Comparison of ENCODE assay signal across 2 cellular contexts in the genomic region with DNA sequence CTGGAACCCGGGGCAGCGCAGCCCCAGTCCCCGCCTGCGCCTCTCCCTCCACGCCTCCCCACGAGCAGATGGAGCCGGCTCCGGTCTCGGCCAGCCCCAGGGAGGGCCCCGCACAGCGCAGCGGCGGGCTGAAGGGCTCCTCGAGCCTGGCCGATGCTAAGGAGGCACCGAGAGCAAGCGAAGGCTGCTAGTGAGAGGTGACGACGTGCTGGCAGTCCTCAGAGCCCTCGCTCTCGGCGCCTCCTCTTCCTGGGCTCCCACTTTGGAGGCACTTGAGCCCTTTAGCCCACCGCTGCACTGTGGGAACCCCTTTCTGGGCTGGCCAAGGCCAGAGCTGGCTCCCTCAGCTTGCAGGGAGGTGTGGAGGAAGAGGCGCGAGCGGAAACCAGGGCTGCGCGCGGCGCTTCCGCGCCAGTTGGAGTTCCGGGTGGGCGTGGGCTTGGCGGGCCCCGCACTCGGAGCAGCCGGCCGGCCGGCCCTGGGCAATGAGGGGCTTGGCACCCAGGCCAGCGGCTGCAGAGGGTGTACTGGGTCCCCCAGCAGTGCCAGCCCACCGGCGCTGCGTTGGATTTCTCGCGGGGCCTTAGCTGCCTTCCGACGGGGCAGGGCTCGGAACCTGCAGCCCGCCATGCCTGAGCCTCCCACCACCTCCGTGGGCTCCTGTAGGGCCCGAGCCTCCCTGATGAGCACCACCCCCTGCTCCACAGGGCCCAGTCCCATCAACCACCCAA.
TF ChIP-seq lines count a peak whose summit lies in the region.

No MANE protein-coding gene starts in this region.

TF ChIP-seq in HEK293, 187 proteins besides CTCF, POLR2A, EP300 and RAD21 (continues in another document):
- TF ChIP-seq ZNF266 (tag by site-specific recombination; IDR thresholded peaks at IDR 0.05; ENCODE audit: low read depth) (no peak), ZNF707 (tag by site-specific recombination; IDR thresholded peaks at IDR 0.05) (no peak), ZNF19 (tag by site-specific recombination; IDR thresholded peaks at IDR 0.05; ENCODE audit: low read depth) (no peak), ZNF558 (tag by site-specific recombination; IDR thresholded peaks at IDR 0.05) (no peak), EGR2 (tag by site-specific recombination; IDR thresholded peaks at IDR 0.05; ENCODE audit: low read depth) (0 out of 2 replicates have a peak, but pooled peaks have one; percentile 14), ZSCAN30 (tag by site-specific recombination; IDR thresholded peaks at IDR 0.05) (no peak), ZNF174 (tag by site-specific recombination; IDR thresholded peaks at IDR 0.05) (no peak), ZNF133 (tag by site-specific recombination; IDR thresholded peaks at IDR 0.05) (no peak), ZEB2 (tag by site-specific recombination; IDR thresholded peaks at IDR 0.05) (no peak), ZNF248 (tag by site-specific recombination; IDR thresholded peaks at IDR 0.05) (no peak), ZBTB1 (tag by site-specific recombination; IDR thresholded peaks at IDR 0.05) (no peak), ZNF830 (tag by site-specific recombination; IDR thresholded peaks at IDR 0.05; ENCODE audit: low read depth) (no peak), KLF9 (tag by site-specific recombination; IDR thresholded peaks at IDR 0.05; ENCODE audit: low read depth) (0 out of 2 replicates have a peak, but pooled peaks have one; percentile 30), ZIC2 (tag by site-specific recombination; IDR thresholded peaks at IDR 0.05) (no peak), MZF1 (tag by site-specific recombination; IDR thresholded peaks at IDR 0.05; ENCODE audit: borderline replicate concordance) (no peak), SP2 (tag by site-specific recombination; IDR thresholded peaks at IDR 0.05) (peak; percentile 30; the same call in 1 of the 2 replicates), YY1 (tag by site-specific recombination; IDR thresholded peaks at IDR 0.05) (no peak), ZNF292 (tag by site-specific recombination; IDR thresholded peaks at IDR 0.05; ENCODE audit: borderline replicate concordance, low read depth) (no peak), MEIS1 (CRISPR knock-in tag; IDR thresholded peaks at IDR 0.05; ENCODE audit: borderline replicate concordance) (no peak), ZBTB8A (tag by site-specific recombination; IDR thresholded peaks at IDR 0.05) (peak; percentile 95)
- TF ChIP-seq, protein P1, sequence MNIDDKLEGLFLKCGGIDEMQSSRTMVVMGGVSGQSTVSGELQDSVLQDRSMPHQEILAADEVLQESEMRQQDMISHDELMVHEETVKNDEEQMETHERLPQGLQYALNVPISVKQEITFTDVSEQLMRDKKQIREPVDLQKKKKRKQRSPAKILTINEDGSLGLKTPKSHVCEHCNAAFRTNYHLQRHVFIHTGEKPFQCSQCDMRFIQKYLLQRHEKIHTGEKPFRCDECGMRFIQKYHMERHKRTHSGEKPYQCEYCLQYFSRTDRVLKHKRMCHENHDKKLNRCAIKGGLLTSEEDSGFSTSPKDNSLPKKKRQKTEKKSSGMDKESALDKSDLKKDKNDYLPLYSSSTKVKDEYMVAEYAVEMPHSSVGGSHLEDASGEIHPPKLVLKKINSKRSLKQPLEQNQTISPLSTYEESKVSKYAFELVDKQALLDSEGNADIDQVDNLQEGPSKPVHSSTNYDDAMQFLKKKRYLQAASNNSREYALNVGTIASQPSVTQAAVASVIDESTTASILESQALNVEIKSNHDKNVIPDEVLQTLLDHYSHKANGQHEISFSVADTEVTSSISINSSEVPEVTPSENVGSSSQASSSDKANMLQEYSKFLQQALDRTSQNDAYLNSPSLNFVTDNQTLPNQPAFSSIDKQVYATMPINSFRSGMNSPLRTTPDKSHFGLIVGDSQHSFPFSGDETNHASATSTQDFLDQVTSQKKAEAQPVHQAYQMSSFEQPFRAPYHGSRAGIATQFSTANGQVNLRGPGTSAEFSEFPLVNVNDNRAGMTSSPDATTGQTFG (tag by site-specific recombination; IDR thresholded peaks at IDR 0.05; ENCODE audit: borderline replicate concordance) = no peak
- TF ChIP-seq, protein P2, sequence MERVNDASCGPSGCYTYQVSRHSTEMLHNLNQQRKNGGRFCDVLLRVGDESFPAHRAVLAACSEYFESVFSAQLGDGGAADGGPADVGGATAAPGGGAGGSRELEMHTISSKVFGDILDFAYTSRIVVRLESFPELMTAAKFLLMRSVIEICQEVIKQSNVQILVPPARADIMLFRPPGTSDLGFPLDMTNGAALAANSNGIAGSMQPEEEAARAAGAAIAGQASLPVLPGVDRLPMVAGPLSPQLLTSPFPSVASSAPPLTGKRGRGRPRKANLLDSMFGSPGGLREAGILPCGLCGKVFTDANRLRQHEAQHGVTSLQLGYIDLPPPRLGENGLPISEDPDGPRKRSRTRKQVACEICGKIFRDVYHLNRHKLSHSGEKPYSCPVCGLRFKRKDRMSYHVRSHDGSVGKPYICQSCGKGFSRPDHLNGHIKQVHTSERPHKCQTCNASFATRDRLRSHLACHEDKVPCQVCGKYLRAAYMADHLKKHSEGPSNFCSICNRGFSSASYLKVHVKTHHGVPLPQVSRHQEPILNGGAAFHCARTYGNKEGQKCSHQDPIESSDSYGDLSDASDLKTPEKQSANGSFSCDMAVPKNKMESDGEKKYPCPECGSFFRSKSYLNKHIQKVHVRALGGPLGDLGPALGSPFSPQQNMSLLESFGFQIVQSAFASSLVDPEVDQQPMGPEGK (tag by site-specific recombination; IDR thresholded peaks at IDR 0.05) = no peak
- TF ChIP-seq, protein P3, sequence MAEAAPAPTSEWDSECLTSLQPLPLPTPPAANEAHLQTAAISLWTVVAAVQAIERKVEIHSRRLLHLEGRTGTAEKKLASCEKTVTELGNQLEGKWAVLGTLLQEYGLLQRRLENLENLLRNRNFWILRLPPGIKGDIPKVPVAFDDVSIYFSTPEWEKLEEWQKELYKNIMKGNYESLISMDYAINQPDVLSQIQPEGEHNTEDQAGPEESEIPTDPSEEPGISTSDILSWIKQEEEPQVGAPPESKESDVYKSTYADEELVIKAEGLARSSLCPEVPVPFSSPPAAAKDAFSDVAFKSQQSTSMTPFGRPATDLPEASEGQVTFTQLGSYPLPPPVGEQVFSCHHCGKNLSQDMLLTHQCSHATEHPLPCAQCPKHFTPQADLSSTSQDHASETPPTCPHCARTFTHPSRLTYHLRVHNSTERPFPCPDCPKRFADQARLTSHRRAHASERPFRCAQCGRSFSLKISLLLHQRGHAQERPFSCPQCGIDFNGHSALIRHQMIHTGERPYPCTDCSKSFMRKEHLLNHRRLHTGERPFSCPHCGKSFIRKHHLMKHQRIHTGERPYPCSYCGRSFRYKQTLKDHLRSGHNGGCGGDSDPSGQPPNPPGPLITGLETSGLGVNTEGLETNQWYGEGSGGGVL (tag by site-specific recombination; IDR thresholded peaks at IDR 0.05) = no peak
- TF ChIP-seq, protein P4, sequence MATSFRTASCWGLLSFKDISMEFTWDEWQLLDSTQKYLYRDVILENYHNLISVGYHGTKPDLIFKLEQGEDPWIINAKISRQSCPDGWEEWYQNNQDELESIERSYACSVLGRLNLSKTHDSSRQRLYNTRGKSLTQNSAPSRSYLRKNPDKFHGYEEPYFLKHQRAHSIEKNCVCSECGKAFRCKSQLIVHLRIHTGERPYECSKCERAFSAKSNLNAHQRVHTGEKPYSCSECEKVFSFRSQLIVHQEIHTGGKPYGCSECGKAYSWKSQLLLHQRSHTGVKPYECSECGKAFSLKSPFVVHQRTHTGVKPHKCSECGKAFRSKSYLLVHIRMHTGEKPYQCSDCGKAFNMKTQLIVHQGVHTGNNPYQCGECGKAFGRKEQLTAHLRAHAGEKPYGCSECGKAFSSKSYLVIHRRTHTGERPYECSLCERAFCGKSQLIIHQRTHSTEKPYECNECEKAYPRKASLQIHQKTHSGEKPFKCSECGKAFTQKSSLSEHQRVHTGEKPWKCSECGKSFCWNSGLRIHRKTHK (tag by site-specific recombination; IDR thresholded peaks at IDR 0.05) = no peak

TF ChIP-seq in GM12878, 131 proteins besides CTCF, POLR2A, EP300 and RAD21 (continues in another document):
- TF ChIP-seq, protein P5, sequence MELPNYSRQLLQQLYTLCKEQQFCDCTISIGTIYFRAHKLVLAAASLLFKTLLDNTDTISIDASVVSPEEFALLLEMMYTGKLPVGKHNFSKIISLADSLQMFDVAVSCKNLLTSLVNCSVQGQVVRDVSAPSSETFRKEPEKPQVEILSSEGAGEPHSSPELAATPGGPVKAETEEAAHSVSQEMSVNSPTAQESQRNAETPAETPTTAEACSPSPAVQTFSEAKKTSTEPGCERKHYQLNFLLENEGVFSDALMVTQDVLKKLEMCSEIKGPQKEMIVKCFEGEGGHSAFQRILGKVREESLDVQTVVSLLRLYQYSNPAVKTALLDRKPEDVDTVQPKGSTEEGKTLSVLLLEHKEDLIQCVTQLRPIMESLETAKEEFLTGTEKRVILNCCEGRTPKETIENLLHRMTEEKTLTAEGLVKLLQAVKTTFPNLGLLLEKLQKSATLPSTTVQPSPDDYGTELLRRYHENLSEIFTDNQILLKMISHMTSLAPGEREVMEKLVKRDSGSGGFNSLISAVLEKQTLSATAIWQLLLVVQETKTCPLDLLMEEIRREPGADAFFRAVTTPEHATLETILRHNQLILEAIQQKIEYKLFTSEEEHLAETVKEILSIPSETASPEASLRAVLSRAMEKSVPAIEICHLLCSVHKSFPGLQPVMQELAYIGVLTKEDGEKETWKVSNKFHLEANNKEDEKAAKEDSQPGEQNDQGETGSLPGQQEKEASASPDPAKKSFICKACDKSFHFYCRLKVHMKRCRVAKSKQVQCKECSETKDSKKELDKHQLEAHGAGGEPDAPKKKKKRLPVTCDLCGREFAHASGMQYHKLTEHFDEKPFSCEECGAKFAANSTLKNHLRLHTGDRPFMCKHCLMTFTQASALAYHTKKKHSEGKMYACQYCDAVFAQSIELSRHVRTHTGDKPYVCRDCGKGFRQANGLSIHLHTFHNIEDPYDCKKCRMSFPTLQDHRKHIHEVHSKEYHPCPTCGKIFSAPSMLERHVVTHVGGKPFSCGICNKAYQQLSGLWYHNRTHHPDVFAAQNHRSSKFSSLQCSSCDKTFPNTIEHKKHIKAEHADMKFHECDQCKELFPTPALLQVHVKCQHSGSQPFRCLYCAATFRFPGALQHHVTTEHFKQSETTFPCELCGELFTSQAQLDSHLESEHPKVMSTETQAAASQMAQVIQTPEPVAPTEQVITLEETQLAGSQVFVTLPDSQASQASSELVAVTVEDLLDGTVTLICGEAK (IDR thresholded peaks at IDR 0.05; ENCODE audit: borderline replicate concordance) = peak; percentile 28; the same call in 1 of the 2 replicates
- TF ChIP-seq GATAD2B (conservative IDR thresholded peaks at IDR 0.05; ENCODE audit: low read depth) (peak; percentile 45; the same call in 1 of the 2 replicates), FOXM1 (IDR thresholded peaks at IDR 0.05; ENCODE audit: low read depth, low read length) (no peak), SMAD5 (IDR thresholded peaks at IDR 0.05; ENCODE audit: low read depth) (peak; percentile 58; the same call in 1 of the 2 replicates), POLR2AphosphoS5 (IDR thresholded peaks at IDR 0.05; ENCODE audit: low read length) (peak; percentile 46; the same call in 1 of the 2 replicates), ETV6 (conservative IDR thresholded peaks at IDR 0.05 in 1 of 2, IDR thresholded peaks at IDR 0.05 in 1 of 2; ENCODE audit: borderline replicate concordance in 1 of 2, low read depth in 1 of 2) (0 out of 4 replicates have a peak, but pooled peaks of 1 of the 2 experiments have one; percentile 11), PML (IDR thresholded peaks at IDR 0.05; ENCODE audit: low read length) (0 out of 2 replicates have a peak, but pooled peaks have one; percentile 41), IKZF1 (conservative IDR thresholded peaks at IDR 0.05) (peak; percentile 23; the same call in 1 of the 2 replicates)
- TF ChIP-seq, protein P6, sequence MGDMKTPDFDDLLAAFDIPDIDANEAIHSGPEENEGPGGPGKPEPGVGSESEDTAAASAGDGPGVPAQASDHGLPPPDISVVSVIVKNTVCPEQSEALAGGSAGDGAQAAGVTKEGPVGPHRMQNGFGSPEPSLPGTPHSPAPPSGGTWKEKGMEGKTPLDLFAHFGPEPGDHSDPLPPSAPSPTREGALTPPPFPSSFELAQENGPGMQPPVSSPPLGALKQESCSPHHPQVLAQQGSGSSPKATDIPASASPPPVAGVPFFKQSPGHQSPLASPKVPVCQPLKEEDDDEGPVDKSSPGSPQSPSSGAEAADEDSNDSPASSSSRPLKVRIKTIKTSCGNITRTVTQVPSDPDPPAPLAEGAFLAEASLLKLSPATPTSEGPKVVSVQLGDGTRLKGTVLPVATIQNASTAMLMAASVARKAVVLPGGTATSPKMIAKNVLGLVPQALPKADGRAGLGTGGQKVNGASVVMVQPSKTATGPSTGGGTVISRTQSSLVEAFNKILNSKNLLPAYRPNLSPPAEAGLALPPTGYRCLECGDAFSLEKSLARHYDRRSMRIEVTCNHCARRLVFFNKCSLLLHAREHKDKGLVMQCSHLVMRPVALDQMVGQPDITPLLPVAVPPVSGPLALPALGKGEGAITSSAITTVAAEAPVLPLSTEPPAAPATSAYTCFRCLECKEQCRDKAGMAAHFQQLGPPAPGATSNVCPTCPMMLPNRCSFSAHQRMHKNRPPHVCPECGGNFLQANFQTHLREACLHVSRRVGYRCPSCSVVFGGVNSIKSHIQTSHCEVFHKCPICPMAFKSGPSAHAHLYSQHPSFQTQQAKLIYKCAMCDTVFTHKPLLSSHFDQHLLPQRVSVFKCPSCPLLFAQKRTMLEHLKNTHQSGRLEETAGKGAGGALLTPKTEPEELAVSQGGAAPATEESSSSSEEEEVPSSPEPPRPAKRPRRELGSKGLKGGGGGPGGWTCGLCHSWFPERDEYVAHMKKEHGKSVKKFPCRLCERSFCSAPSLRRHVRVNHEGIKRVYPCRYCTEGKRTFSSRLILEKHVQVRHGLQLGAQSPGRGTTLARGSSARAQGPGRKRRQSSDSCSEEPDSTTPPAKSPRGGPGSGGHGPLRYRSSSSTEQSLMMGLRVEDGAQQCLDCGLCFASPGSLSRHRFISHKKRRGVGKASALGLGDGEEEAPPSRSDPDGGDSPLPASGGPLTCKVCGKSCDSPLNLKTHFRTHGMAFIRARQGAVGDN (IDR thresholded peaks at IDR 0.05) = peak; percentile 61; the same call in 1 of the 2 replicates
- TF ChIP-seq, protein P7, sequence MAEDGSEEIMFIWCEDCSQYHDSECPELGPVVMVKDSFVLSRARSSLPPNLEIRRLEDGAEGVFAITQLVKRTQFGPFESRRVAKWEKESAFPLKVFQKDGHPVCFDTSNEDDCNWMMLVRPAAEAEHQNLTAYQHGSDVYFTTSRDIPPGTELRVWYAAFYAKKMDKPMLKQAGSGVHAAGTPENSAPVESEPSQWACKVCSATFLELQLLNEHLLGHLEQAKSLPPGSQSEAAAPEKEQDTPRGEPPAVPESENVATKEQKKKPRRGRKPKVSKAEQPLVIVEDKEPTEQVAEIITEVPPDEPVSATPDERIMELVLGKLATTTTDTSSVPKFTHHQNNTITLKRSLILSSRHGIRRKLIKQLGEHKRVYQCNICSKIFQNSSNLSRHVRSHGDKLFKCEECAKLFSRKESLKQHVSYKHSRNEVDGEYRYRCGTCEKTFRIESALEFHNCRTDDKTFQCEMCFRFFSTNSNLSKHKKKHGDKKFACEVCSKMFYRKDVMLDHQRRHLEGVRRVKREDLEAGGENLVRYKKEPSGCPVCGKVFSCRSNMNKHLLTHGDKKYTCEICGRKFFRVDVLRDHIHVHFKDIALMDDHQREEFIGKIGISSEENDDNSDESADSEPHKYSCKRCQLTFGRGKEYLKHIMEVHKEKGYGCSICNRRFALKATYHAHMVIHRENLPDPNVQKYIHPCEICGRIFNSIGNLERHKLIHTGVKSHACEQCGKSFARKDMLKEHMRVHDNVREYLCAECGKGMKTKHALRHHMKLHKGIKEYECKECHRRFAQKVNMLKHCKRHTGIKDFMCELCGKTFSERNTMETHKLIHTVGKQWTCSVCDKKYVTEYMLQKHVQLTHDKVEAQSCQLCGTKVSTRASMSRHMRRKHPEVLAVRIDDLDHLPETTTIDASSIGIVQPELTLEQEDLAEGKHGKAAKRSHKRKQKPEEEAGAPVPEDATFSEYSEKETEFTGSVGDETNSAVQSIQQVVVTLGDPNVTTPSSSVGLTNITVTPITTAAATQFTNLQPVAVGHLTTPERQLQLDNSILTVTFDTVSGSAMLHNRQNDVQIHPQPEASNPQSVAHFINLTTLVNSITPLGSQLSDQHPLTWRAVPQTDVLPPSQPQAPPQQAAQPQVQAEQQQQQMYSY (CRISPR knock-in tag; IDR thresholded peaks at IDR 0.05) = no peak
- TF ChIP-seq, protein P8, sequence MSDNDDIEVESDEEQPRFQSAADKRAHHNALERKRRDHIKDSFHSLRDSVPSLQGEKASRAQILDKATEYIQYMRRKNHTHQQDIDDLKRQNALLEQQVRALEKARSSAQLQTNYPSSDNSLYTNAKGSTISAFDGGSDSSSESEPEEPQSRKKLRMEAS (IDR thresholded peaks at IDR 0.05; ENCODE audit: low read depth, low read length) = 0 out of 2 replicates have a peak, but pooled peaks have one; percentile 38
